In genomic region chr9:91101598-91102168, GRCh38 we compare ENCODE assay signal across 9 cellular contexts.
DNase-seq lines count a peak whose midpoint lies in the region; ATAC-seq, FAIRE-seq and TF ChIP-seq lines count a peak whose summit lies in the region.
"Had no signal": no experiment of that assay in that cellular context is flagged by ENCODE, and none has a peak within 500 bp of the region (broad histone marks: within the 10 kb centered on the region; RNA-seq: fewer than 3 reads in every experiment).

No MANE protein-coding gene starts in this region.

- intact Hi-C loops in dorsolateral prefrontal cortex (cut with DNase I), result no loop called here

- ATAC-seq in GM19438 (IDR thresholded peaks at IDR 0.05; ENCODE audit: low read depth, unreplicated experiment) (peak; percentile 84), GM19328 (IDR thresholded peaks at IDR 0.05; ENCODE audit: unreplicated experiment) (no peak), left lobe of liver (no peak)

- DNase-seq in activated CD4-positive, alpha-beta T cell treated with anti-CD3 and anti-CD28 coated beads for 1 hour, result peak; percentile 50
- DNase-seq in dorsolateral prefrontal cortex (no peak), HuH-7 (ENCODE audit: low spot score) (no peak), left lobe of liver (ENCODE audit: low spot score) (no peak), GM12892 (ENCODE audit: insufficient read length) (no peak)
- peak; percentile 54 for DNase-seq in stimulated activated CD8-positive, alpha-beta memory T cell treated with anti-CD3 and anti-CD28 coated beads, Interleukin-12 subunit alpha, Interleukin-12 subunit beta, amount 100 ng/mL, for 24 hours (ENCODE audit: extremely low read depth)

- peak overlapping the region in 39 of 59 donors; percentile 3 to 83 (median 57) for H3K27ac ChIP-seq in dorsolateral prefrontal cortex

- TF ChIP-seq POLR2A in GM12892 (IDR thresholded peaks at IDR 0.05; ENCODE audit: low read depth, low read length), result no peak

- H3K27me3 ChIP-seq in dorsolateral prefrontal cortex, result no peaks in the 10 kb centered on the region

- no peak overlapping the region for H3K4me3 ChIP-seq in dorsolateral prefrontal cortex

- no peak for TF ChIP-seq CTCF in dorsolateral prefrontal cortex (IDR thresholded peaks at IDR 0.05 in 54 of 56, conservative IDR thresholded peaks at IDR 0.05 in 2 of 56; ENCODE audit: low read depth in 1 of 56, partially characterized antibody in 56 of 56)

- FAIRE-seq in GM12892 (lab: Jason Lieb, UNC), result no peak
- FAIRE-seq: endothelial cell of umbilical vein had no signal

Comparison
In these comparisons a context has a peak if more than half of its experiments do, and no peak if none do; other contexts are left out.
1. DNase-seq: peak in activated CD4-positive, alpha-beta T cell treated with anti-CD3 and anti-CD28 coated beads for 1 hour (single experiment) and stimulated activated CD8-positive, alpha-beta memory T cell treated with anti-CD3 and anti-CD28 coated beads, Interleukin-12 subunit alpha, Interleukin-12 subunit beta, amount 100 ng/mL, for 24 hours (single experiment); none in dorsolateral prefrontal cortex (0 of 10), HuH-7 (single experiment), left lobe of liver (single experiment) and GM12892 (single experiment).